ENCODE assay signal across 22 cellular contexts in the genomic region with DNA sequence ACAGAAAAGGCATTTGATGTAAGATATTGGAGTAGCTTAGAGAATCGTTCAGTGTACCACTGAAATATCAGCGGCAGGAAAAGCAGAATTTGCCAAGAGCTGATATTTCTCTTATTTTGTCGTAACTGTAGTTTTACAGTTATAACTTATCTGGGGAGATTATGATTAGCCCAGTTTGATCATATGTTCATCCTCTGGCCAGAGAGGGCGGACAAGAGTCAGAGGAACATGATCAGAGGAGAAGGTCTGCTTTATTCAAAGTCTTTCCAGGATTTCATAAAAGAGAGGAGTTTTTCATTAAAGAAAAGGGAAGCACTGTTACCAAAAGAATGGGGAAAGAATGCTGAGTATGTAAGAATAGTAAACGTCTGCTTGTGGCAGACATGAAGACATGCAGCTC.
A peak's percentile ranks its signal among the peaks of the same experiment; 100 is the strongest.
DNase-seq lines count a peak whose midpoint lies in the region; ATAC-seq and TF ChIP-seq lines count a peak whose summit lies in the region.
"Had no signal": no experiment of that assay in that cellular context is flagged by ENCODE, and none has a peak within 500 bp of the region (broad histone marks: within the 10 kb centered on the region; RNA-seq: fewer than 3 reads in every experiment).

No MANE protein-coding gene starts in this region.

- peaks cover 3% of the 10 kb centered on the region for H3K27me3 Mint-ChIP-seq in type B pancreatic cell

- no peak overlapping the region for H3K4me3 Mint-ChIP-seq in type B pancreatic cell
- H3K4me3 Mint-ChIP-seq: CD8-positive, alpha-beta T cell; T-helper 1 cell treated with Interleukin-12 subunit alpha and Interleukin-12 subunit beta and Interleukin-4 antibody, amounts not matched to agents 30 μg/mL and 1 μg/mL, for 36 hours had no signal

- DNase-seq in DMS53 (lab: John Stamatoyannopoulos, UW) (peak; percentile 26), DMS53 treated with DMSO at 0.1 percent for 48 hours (lab: John Stamatoyannopoulos, UW; ENCODE audit: unreplicated experiment) (no peak), LNCaP clone FGC (ENCODE audit: low read depth) (no peak), SK-MEL-5 (ENCODE audit: low read depth, low spot score) (peak; percentile 13), type B pancreatic cell (ENCODE audit: extremely low spot score, unreplicated experiment) (no peak), right cardiac atrium (no peak), middle frontal gyrus (ENCODE audit: extremely low spot score, low spot score) (no peak)
- no peak for DNase-seq in effector CD8-positive, alpha-beta T cell (lab: John Stamatoyannopoulos, UW)
- DNase-seq: 8988T; CD8-positive, alpha-beta T cell; HCEC 1CT; Kasumi-1; MM.1S; NCI-H1092 treated with DMSO at 0.1 percent for 48 hours; NCI-H1436 treated with DMSO at 0.1 percent for 48 hours; NCI-H2029; NCI-H2171; NCI-H345; NCI-H526 treated with DMSO at 0.1 percent for 48 hours; SJCRH30 had no signal

- no peaks in the 10 kb centered on the region for H3K27me3 ChIP-seq in right cardiac atrium (ENCODE audit: control insufficient read depth, insufficient read depth)
- H3K27me3 ChIP-seq: BLaER1 treated with 17β-estradiol and CSF1 and Interleukin-3, amounts not matched to agents 10 nM and 100 nM; SJCRH30 had no signal

- no peak overlapping the region for H3K4me3 ChIP-seq in LNCaP clone FGC (ENCODE audit: low read depth, low read length)
- no peak overlapping the region for H3K4me3 ChIP-seq in right cardiac atrium (ENCODE audit: low read length)
- H3K4me3 ChIP-seq: BLaER1 treated with 17β-estradiol and CSF1 and Interleukin-3, amounts not matched to agents 10 nM and 100 nM; SJCRH30 had no signal

- H3K9me3 Mint-ChIP-seq in type B pancreatic cell: no peaks in the 10 kb centered on the region

- ATAC-seq in right cardiac atrium: no peak
- ATAC-seq: CD8-positive, alpha-beta T cell had no signal

- WGBS in right cardiac atrium: 43% methylated on average over 5 of the region's 5 CpGs

- H3K4me1 ChIP-seq in right cardiac atrium (ENCODE audit: control insufficient read depth, insufficient read depth, low read length): no peaks in the 10 kb centered on the region
- H3K4me1 ChIP-seq: SJCRH30 had no signal

- in situ Hi-C loops in SK-MEL-5 (cut with HindIII; ENCODE audit: low pct_unique_long_range_greater_than_20kb, low sequenced_read_pairs): no loop called here

- H3K9me3 ChIP-seq in right cardiac atrium (ENCODE audit: control insufficient read depth, low read length): no peaks in the 10 kb centered on the region
- H3K9me3 ChIP-seq: BLaER1 treated with 17β-estradiol and CSF1 and Interleukin-3, amounts not matched to agents 10 nM and 100 nM; SJCRH30 had no signal

- H3K27ac ChIP-seq in right cardiac atrium (ENCODE audit: low read length): no peak overlapping the region
- H3K27ac ChIP-seq: BLaER1 treated with 17β-estradiol and CSF1 and Interleukin-3, amounts not matched to agents 10 nM and 100 nM; SJCRH30 had no signal

- intact Hi-C loops in right cardiac atrium (cut with DNase I): no loop called here

- no peaks in the 10 kb centered on the region for H3K4me1 Mint-ChIP-seq in type B pancreatic cell (ENCODE audit: unreplicated experiment)

- H3K36me3 Mint-ChIP-seq in type B pancreatic cell: no peaks in the 10 kb centered on the region
- H3K36me3 Mint-ChIP-seq: CD8-positive, alpha-beta T cell had no signal

- peak; percentile 22; the same call in 1 of the 2 replicates for TF ChIP-seq CTCF in LNCaP clone FGC (IDR thresholded peaks at IDR 0.05; ENCODE audit: control insufficient read depth, extremely low read depth, insufficient read depth)
- peak; percentile 39 for TF ChIP-seq CTCF in type B pancreatic cell (conservative IDR thresholded peaks at IDR 0.05)

- no peak overlapping the region for H3K27ac Mint-ChIP-seq in type B pancreatic cell
- H3K27ac Mint-ChIP-seq: CD8-positive, alpha-beta T cell; T-helper 1 cell treated with Interleukin-12 subunit alpha and Interleukin-12 subunit beta and Interleukin-4 antibody, amounts not matched to agents 30 μg/mL and 1 μg/mL, for 36 hours had no signal

Comparison
In these comparisons a context has a peak if more than half of its experiments do, and no peak if none do; other contexts are left out.
1. DNase-seq: peak in DMS53 (single experiment) and SK-MEL-5 (single experiment); none in DMS53 treated with DMSO at 0.1 percent for 48 hours (single experiment), LNCaP clone FGC (single experiment), type B pancreatic cell (single experiment), effector CD8-positive, alpha-beta T cell (single experiment), right cardiac atrium (0 of 3) and middle frontal gyrus (single experiment).